In the genomic region with DNA sequence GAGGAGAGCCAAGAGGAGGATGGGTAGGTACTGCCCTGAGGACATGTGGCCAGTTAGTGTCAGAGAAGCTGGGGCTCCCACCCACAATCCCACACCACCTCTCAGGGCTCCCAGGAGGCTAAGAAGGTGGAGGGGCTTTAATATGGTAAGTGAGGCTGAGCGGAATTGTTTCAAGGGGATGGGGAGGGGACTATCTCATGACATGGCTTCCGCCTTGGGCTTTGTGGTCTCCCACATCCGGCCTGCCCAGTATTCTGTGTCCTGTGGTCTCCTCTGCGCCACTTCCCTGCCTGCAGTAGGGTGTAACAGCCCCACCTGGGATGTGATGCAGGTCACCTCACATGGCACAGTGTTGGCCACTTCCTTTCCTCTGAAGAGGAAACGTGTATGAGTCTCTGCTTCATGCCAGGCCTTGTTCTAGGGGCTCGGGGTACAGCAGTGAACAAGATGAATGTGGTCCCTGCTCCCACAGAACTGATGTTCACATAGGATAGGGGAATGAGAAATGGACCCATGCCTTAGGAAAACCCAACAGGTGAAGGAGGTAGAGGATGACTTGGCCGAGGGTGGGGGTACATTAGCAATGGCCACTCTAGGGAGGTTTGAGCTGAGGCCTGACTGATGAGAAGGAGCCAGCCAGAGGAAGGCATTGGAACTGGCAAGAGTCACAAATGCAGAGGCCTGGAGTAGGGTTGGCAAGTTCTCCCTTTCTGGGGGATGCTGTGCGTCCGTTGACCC, we compare ENCODE assay signal across 8 cellular contexts. TPM values are rescaled to one million over a fixed set of nuclear protein-coding genes. Genes with fewer than 3 reads are reported as not detected.
DNase-seq lines count a peak whose midpoint lies in the region; ATAC-seq and TF ChIP-seq lines count a peak whose summit lies in the region.

No MANE protein-coding gene starts in this region.

- H3K4me2 ChIP-seq in osteoblast (ENCODE audit: insufficient read depth, low read length) = no peak overlapping the region

- ATAC-seq in HG03135 (IDR thresholded peaks at IDR 0.05; ENCODE audit: unreplicated experiment) = no peak

- no peaks in the 10 kb centered on the region for H3K79me2 ChIP-seq in osteoblast (ENCODE audit: insufficient read depth, low read length)

- peaks cover 36% of the 10 kb centered on the region for H3K27me3 ChIP-seq in osteoblast (ENCODE audit: insufficient read depth, low read length)
- H3K27me3 ChIP-seq in SJCRH30 = no peaks in the 10 kb centered on the region; the same call in 1 of the 2 replicates

- H3K4me1 ChIP-seq in osteoblast (ENCODE audit: insufficient read depth, low read length) (peaks cover 6% of the 10 kb centered on the region), SJCRH30 (peaks cover 2% of the 10 kb centered on the region; the same call in 1 of the 2 replicates)

- H3K9me3 ChIP-seq in osteoblast (ENCODE audit: low read depth, low read length) (no peaks in the 10 kb centered on the region), SJCRH30 (replicated peaks) (no peaks in the 10 kb centered on the region)

- peak; percentile 33 for DNase-seq in NOMO-1 treated with dmso at 0.1 percent for 144 hours (lab: John Stamatoyannopoulos, UW; ENCODE audit: unreplicated experiment)
- peak; percentile 69 for DNase-seq in activated T-helper 1 cell treated with Interleukin-2 at 50 U/mL for 16 hours (ENCODE audit: low read depth)
- peak; percentile 62 for DNase-seq in osteoblast (ENCODE audit: insufficient read length, low spot score, missing footprints)
- no peak for DNase-seq in SJCRH30
- DNase-seq in cerebellum (ENCODE audit: low spot score) = no peak
- DNase-seq in NCI-H510A (lab: John Stamatoyannopoulos, UW) = no peak

- TF ChIP-seq POLR2A in GM18526 (IDR thresholded peaks at IDR 0.05; ENCODE audit: extremely low read depth, insufficient read length) = peak; percentile 20

- H2AFZ ChIP-seq in osteoblast (ENCODE audit: low read length) = no peak overlapping the region

- H4K20me1 ChIP-seq in osteoblast (ENCODE audit: insufficient read depth, low read length) = peaks cover 4% of the 10 kb centered on the region

- H3K27ac ChIP-seq in osteoblast (ENCODE audit: low read depth, low read length) = no peak overlapping the region
- no peak overlapping the region for H3K27ac ChIP-seq in SJCRH30

- H3K36me3 ChIP-seq in osteoblast (ENCODE audit: insufficient read depth, low read length) = peaks cover 2% of the 10 kb centered on the region
- H3K36me3 ChIP-seq in SJCRH30 = no peaks in the 10 kb centered on the region

- TF ChIP-seq CTCF in osteoblast (IDR thresholded peaks at IDR 0.05; ENCODE audit: extremely low read depth, low read depth, low read length) = no peak

- H3K4me3 ChIP-seq in osteoblast (ENCODE audit: insufficient read depth, low read length) = no peak overlapping the region
- no peak overlapping the region for H3K4me3 ChIP-seq in SJCRH30

RNA-seq across cellular contexts. Expression of a gene that starts 3.2 kb away (rescaled TPM):
- total RNA-seq in osteoblast = 3.6 and 5.0 TPM in 2 replicates
- total RNA-seq in SJCRH30 (2014; rRNA removed; shearing (Covaris generic)) = 1.5 and 2.0 TPM in 2 replicates
- total RNA-seq in cerebellum = 14.2 TPM

RNA-seq across cellular contexts. Expression of a gene that starts 14.2 kb away (rescaled TPM):
- total RNA-seq in osteoblast = 67.2 and 68.4 TPM in 2 replicates
- total RNA-seq in SJCRH30 (2014; rRNA removed; shearing (Covaris generic)) = 59.2 and 59.9 TPM in 2 replicates
- total RNA-seq in cerebellum = 11.7 TPM

RNA-seq across cellular contexts. Expression of a gene that starts 18.4 kb away (rescaled TPM):
- total RNA-seq in osteoblast (123 and 142 TPM in 2 replicates), cerebellum (97.6 TPM)
- total RNA-seq in SJCRH30 (2014; rRNA removed; shearing (Covaris generic)) = 35.1 and 50.3 TPM in 2 replicates

Comparison
In these comparisons a context has a peak if more than half of its experiments do, and no peak if none do; other contexts are left out.
1. DNase-seq: peak in NOMO-1 treated with dmso at 0.1 percent for 144 hours (single experiment), activated T-helper 1 cell treated with Interleukin-2 at 50 U/mL for 16 hours (single experiment) and osteoblast (single experiment); none in SJCRH30 (0 of 2), cerebellum (single experiment) and NCI-H510A (single experiment).